ENCODE assay signal across 10 cellular contexts in genomic region chr11:35721576-35722341, GRCh38.
DNase-seq lines count a peak whose midpoint lies in the region; ATAC-seq and TF ChIP-seq lines count a peak whose summit lies in the region.
"Had no signal": no experiment of that assay in that cellular context is flagged by ENCODE, and none has a peak within 500 bp of the region (broad histone marks: within the 10 kb centered on the region; RNA-seq: fewer than 3 reads in every experiment).

No MANE protein-coding gene starts in this region.

- ATAC-seq in GM21381 (IDR thresholded peaks at IDR 0.05; ENCODE audit: unreplicated experiment) (peak; percentile 51), HG03432 (IDR thresholded peaks at IDR 0.05; ENCODE audit: unreplicated experiment) (peak; percentile 59)
- ATAC-seq: K562 had no signal

- DNase-seq in GM12865 (ENCODE audit: low read depth) (peak; percentile 42), globus pallidus (ENCODE audit: low spot score) (peak; percentile 49), NCI-H345 treated with DMSO at 0.1 percent for 48 hours (lab: John Stamatoyannopoulos, UW; ENCODE audit: unreplicated experiment) (no peak), NCI-H146 treated with DMSO at 0.1 percent for 48 hours (lab: John Stamatoyannopoulos, UW; ENCODE audit: unreplicated experiment) (no peak)
- DNase-seq in stimulated activated CD4-positive, alpha-beta T cell treated with anti-CD3 and anti-CD28 coated beads, Interleukin-4, amount 100 ng/mL, for 1 hour: no peak
- no peak for DNase-seq in activated CD4-positive, alpha-beta T cell treated with anti-CD3 and anti-CD28 coated beads for 48 hours
- DNase-seq: activated CD4-positive, CD25-positive, alpha-beta regulatory T cell had no signal

- TF ChIP-seq CTCF in GM12865 (IDR thresholded peaks at IDR 0.05; ENCODE audit: insufficient read depth, low read depth, low read length, missing control alignments): no peak

- no peak overlapping the region for H3K4me3 ChIP-seq in GM12865 (ENCODE audit: low read depth, low read length)
- H3K4me3 ChIP-seq: K562 had no signal

Comparison
In these comparisons a context has a peak if more than half of its experiments do, and no peak if none do; other contexts are left out.
1. DNase-seq: peak in GM12865 (single experiment) and globus pallidus (single experiment); none in stimulated activated CD4-positive, alpha-beta T cell treated with anti-CD3 and anti-CD28 coated beads, Interleukin-4, amount 100 ng/mL, for 1 hour (single experiment), activated CD4-positive, alpha-beta T cell treated with anti-CD3 and anti-CD28 coated beads for 48 hours (single experiment), NCI-H345 treated with DMSO at 0.1 percent for 48 hours (single experiment) and NCI-H146 treated with DMSO at 0.1 percent for 48 hours (single experiment).